ENCODE assay signal across 2 cellular contexts in genomic region chr11:97247601-97248000, GRCh38.
TF ChIP-seq lines count a peak whose summit lies in the region.

No MANE protein-coding gene starts in this region.

TF ChIP-seq in GM23338, 12 proteins besides CTCF, POLR2A, EP300 and RAD21:
- TF ChIP-seq REST (IDR thresholded peaks at IDR 0.05; ENCODE audit: unreplicated experiment) (no peak), POLR2AphosphoS5 (IDR thresholded peaks at IDR 0.05; ENCODE audit: low read depth) (no peak), ZNF114 (CRISPR knock-in tag; IDR thresholded peaks at IDR 0.05) (no peak), STAT1 (IDR thresholded peaks at IDR 0.05; ENCODE audit: unreplicated experiment) (no peak), JUNB (IDR thresholded peaks at IDR 0.05; ENCODE audit: unreplicated experiment) (no peak), NANOG (IDR thresholded peaks at IDR 0.05; ENCODE audit: borderline replicate concordance) (no peak), ZNF331 (CRISPR knock-in tag; IDR thresholded peaks at IDR 0.05; ENCODE audit: low read depth) (no peak), CREB1 (CRISPR knock-in tag; IDR thresholded peaks at IDR 0.05; ENCODE audit: low read depth) (no peak), EZH2 (IDR thresholded peaks at IDR 0.05; ENCODE audit: low read depth, unreplicated experiment) (no peak), ZNF462 (CRISPR knock-in tag; IDR thresholded peaks at IDR 0.05) (no peak), EZH2phosphoT487 (IDR thresholded peaks at IDR 0.05; ENCODE audit: unreplicated experiment) (no peak)
- TF ChIP-seq, protein P1, sequence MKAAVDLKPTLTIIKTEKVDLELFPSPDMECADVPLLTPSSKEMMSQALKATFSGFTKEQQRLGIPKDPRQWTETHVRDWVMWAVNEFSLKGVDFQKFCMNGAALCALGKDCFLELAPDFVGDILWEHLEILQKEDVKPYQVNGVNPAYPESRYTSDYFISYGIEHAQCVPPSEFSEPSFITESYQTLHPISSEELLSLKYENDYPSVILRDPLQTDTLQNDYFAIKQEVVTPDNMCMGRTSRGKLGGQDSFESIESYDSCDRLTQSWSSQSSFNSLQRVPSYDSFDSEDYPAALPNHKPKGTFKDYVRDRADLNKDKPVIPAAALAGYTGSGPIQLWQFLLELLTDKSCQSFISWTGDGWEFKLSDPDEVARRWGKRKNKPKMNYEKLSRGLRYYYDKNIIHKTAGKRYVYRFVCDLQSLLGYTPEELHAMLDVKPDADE (IDR thresholded peaks at IDR 0.05): no peak

TF ChIP-seq in H1, 55 proteins besides CTCF, POLR2A, EP300 and RAD21:
- TF ChIP-seq CHD2 (IDR thresholded peaks at IDR 0.05; ENCODE audit: low read length): no peak
- no peak for TF ChIP-seq RXRA (IDR thresholded peaks at IDR 0.05; ENCODE audit: insufficient read depth, low read depth, low read length)
- TF ChIP-seq ATF3 (IDR thresholded peaks at IDR 0.05; ENCODE audit: insufficient read depth, low read depth, low read length): no peak
- TF ChIP-seq BRCA1 (IDR thresholded peaks at IDR 0.05; ENCODE audit: low read depth, low read length): no peak
- no peak for TF ChIP-seq CEBPB (IDR thresholded peaks at IDR 0.05; ENCODE audit: low read depth, low read length)
